Comparison of ENCODE assay signal across 1 cellular context in genomic region chr10:119079572-119080520, GRCh38.
A peak's percentile ranks its signal among the peaks of the same experiment; 100 is the strongest.
TF ChIP-seq lines count a peak whose summit lies in the region.

No MANE protein-coding gene starts in this region.

TF ChIP-seq in HepG2, 621 proteins besides CTCF, POLR2A, EP300 and RAD21 (continued from another document):
- TF ChIP-seq, protein P1, sequence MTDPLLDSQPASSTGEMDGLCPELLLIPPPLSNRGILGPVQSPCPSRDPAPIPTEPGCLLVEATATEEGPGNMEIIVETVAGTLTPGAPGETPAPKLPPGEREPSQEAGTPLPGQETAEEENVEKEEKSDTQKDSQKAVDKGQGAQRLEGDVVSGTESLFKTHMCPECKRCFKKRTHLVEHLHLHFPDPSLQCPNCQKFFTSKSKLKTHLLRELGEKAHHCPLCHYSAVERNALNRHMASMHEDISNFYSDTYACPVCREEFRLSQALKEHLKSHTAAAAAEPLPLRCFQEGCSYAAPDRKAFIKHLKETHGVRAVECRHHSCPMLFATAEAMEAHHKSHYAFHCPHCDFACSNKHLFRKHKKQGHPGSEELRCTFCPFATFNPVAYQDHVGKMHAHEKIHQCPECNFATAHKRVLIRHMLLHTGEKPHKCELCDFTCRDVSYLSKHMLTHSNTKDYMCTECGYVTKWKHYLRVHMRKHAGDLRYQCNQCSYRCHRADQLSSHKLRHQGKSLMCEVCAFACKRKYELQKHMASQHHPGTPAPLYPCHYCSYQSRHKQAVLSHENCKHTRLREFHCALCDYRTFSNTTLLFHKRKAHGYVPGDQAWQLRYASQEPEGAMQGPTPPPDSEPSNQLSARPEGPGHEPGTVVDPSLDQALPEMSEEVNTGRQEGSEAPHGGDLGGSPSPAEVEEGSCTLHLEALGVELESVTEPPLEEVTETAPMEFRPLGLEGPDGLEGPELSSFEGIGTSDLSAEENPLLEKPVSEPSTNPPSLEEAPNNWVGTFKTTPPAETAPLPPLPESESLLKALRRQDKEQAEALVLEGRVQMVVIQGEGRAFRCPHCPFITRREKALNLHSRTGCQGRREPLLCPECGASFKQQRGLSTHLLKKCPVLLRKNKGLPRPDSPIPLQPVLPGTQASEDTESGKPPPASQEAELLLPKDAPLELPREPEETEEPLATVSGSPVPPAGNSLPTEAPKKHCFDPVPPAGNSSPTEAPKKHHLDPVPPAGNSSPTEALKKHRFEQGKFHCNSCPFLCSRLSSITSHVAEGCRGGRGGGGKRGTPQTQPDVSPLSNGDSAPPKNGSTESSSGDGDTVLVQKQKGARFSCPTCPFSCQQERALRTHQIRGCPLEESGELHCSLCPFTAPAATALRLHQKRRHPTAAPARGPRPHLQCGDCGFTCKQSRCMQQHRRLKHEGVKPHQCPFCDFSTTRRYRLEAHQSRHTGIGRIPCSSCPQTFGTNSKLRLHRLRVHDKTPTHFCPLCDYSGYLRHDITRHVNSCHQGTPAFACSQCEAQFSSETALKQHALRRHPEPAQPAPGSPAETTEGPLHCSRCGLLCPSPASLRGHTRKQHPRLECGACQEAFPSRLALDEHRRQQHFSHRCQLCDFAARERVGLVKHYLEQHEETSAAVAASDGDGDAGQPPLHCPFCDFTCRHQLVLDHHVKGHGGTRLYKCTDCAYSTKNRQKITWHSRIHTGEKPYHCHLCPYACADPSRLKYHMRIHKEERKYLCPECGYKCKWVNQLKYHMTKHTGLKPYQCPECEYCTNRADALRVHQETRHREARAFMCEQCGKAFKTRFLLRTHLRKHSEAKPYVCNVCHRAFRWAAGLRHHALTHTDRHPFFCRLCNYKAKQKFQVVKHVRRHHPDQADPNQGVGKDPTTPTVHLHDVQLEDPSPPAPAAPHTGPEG (CRISPR knock-in tag; IDR thresholded peaks at IDR 0.05), result peak; percentile 29; the same call in 1 of the 2 replicates
- TF ChIP-seq ARID5B (CRISPR knock-in tag; IDR thresholded peaks at IDR 0.05), result no peak
- TF ChIP-seq FOXO1 (CRISPR knock-in tag; IDR thresholded peaks at IDR 0.05), result peak; percentile 3; the same call in 1 of the 2 replicates
- 0 out of 2 replicates have a peak, but pooled peaks have one; percentile 10 for TF ChIP-seq MAF1 (CRISPR knock-in tag; IDR thresholded peaks at IDR 0.05; ENCODE audit: borderline replicate concordance)
- TF ChIP-seq, protein P2, sequence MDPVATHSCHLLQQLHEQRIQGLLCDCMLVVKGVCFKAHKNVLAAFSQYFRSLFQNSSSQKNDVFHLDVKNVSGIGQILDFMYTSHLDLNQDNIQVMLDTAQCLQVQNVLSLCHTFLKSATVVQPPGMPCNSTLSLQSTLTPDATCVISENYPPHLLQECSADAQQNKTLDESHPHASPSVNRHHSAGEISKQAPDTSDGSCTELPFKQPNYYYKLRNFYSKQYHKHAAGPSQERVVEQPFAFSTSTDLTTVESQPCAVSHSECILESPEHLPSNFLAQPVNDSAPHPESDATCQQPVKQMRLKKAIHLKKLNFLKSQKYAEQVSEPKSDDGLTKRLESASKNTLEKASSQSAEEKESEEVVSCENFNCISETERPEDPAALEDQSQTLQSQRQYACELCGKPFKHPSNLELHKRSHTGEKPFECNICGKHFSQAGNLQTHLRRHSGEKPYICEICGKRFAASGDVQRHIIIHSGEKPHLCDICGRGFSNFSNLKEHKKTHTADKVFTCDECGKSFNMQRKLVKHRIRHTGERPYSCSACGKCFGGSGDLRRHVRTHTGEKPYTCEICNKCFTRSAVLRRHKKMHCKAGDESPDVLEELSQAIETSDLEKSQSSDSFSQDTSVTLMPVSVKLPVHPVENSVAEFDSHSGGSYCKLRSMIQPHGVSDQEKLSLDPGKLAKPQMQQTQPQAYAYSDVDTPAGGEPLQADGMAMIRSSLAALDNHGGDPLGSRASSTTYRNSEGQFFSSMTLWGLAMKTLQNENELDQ (CRISPR knock-in tag; IDR thresholded peaks at IDR 0.05; ENCODE audit: borderline replicate concordance), result no peak
